In genomic region chr17:41581366-41582060, GRCh38 we compare ENCODE assay signal across 32 cellular contexts. TPM values are rescaled to one million over a fixed set of nuclear protein-coding genes. Genes with fewer than 3 reads are reported as not detected.
"Had no signal": no experiment of that assay in that cellular context is flagged by ENCODE, and none has a peak within 500 bp of the region (broad histone marks: within the 10 kb centered on the region; RNA-seq: fewer than 3 reads in every experiment).

No MANE protein-coding gene starts in this region.

- H3K27ac ChIP-seq: neutrophil, pancreas, psoas muscle, spleen, tibial nerve had no signal

- H3K4me3 Mint-ChIP-seq: activated CD4-positive, alpha-beta memory T cell treated with anti-CD3 and anti-CD28 coated beads for 36 hours; activated CD4-positive, alpha-beta T cell treated with anti-CD3 and anti-CD28 coated beads, Interleukin-2, amount 10 ng/mL, durations not matched to agents 24 days and 14 days; central memory CD8-positive, alpha-beta T cell; dendritic cell treated with granulocyte-macrophage colony-stimulating factor and Interleukin-4, amounts not matched to agents 40 ng/mL and 50 ng/mL, for 4 days; mesothelial cell of epicardium; naive B cell; nephron progenitor cell; T-helper 1 cell treated with Interleukin-12 subunit alpha and Interleukin-12 subunit beta and Interleukin-4 antibody, amounts not matched to agents 30 μg/mL and 1 μg/mL, for 36 hours had no signal

- H3K27me3 ChIP-seq: neutrophil, pancreas, tibial nerve had no signal

- H3K4me1 Mint-ChIP-seq: central memory CD8-positive, alpha-beta T cell had no signal

- DNase-seq: activated CD4-positive, alpha-beta memory T cell treated with anti-CD3 and anti-CD28 coated beads for 36 hours; activated CD4-positive, alpha-beta T cell treated with anti-CD3 and anti-CD28 coated beads, Interleukin-2, amount 10 ng/mL, durations not matched to agents 24 days and 14 days; activated CD4-positive, CD25-positive, alpha-beta regulatory T cell treated with anti-CD3 and anti-CD28 coated beads, Interleukin-2, amount 50 U/mL, for 72 hours; activated CD8-positive, alpha-beta memory T cell treated with anti-CD3 and anti-CD28 coated beads, Interleukin-2, amount 50 U/mL, for 4 hours; activated gamma-delta T cell treated with Interleukin-2 at 50 U/mL for 16 hours; activated naive CD4-positive, alpha-beta T cell treated with anti-CD3 and anti-CD28 coated beads, Interleukin-2, amount 50 U/mL, for 16 hours; activated T-cell treated with anti-CD3 and anti-CD28 coated beads, Interleukin-2, amount 50 U/mL, for 1 hour; amniotic stem cell; head of caudate nucleus; hippocampal formation; kidney; left colon; naive B cell; nephron progenitor cell; pancreas; psoas muscle; spleen; stimulated activated naive CD4-positive, alpha-beta T cell; SW 1271; T1000 had no signal

- H3K4me1 ChIP-seq: pancreas, psoas muscle had no signal

- H3K9me3 Mint-ChIP-seq: activated CD4-positive, alpha-beta memory T cell treated with anti-CD3 and anti-CD28 coated beads for 36 hours; activated CD4-positive, alpha-beta T cell treated with anti-CD3 and anti-CD28 coated beads, Interleukin-2, amount 10 ng/mL, durations not matched to agents 24 days and 14 days; central memory CD8-positive, alpha-beta T cell; dendritic cell treated with granulocyte-macrophage colony-stimulating factor and Interleukin-4, amounts not matched to agents 40 ng/mL and 50 ng/mL, for 4 days; mesothelial cell of epicardium; nephron progenitor cell; T-helper 1 cell treated with Interleukin-12 subunit alpha and Interleukin-12 subunit beta and Interleukin-4 antibody, amounts not matched to agents 30 μg/mL and 1 μg/mL, for 36 hours had no signal

- H3K9me3 ChIP-seq: neutrophil, pancreas, psoas muscle, spleen, tibial nerve had no signal

- H3K4me3 ChIP-seq: pancreas, psoas muscle, spleen, tibial nerve had no signal

- H3K27ac Mint-ChIP-seq: activated CD4-positive, alpha-beta memory T cell treated with anti-CD3 and anti-CD28 coated beads for 36 hours; activated CD4-positive, alpha-beta T cell treated with anti-CD3 and anti-CD28 coated beads, Interleukin-2, amount 10 ng/mL, durations not matched to agents 24 days and 14 days; dendritic cell treated with granulocyte-macrophage colony-stimulating factor and Interleukin-4, amounts not matched to agents 40 ng/mL and 50 ng/mL, for 4 days; mesothelial cell of epicardium; naive B cell; nephron progenitor cell; T-helper 1 cell treated with Interleukin-12 subunit alpha and Interleukin-12 subunit beta and Interleukin-4 antibody, amounts not matched to agents 30 μg/mL and 1 μg/mL, for 36 hours had no signal

- H3K36me3 Mint-ChIP-seq: activated CD4-positive, alpha-beta memory T cell treated with anti-CD3 and anti-CD28 coated beads for 36 hours; mesothelial cell of epicardium had no signal

- H3K36me3 ChIP-seq: neutrophil, pancreas, spleen, tibial nerve had no signal

- ATAC-seq: left colon, pancreas, psoas muscle had no signal

RNA-seq across cellular contexts. Expression of gene KRT14, which starts 5.2 kb away (rescaled TPM):
- total RNA-seq: activated CD4-positive, alpha-beta memory T cell treated with anti-CD3 and anti-CD28 coated beads for 36 hours; activated CD4-positive, alpha-beta T cell treated with anti-CD3 and anti-CD28 coated beads, Interleukin-2, amount 10 ng/mL, durations not matched to agents 24 days and 14 days; activated CD8-positive, alpha-beta memory T cell treated with anti-CD3 and anti-CD28 coated beads for 36 hours; epithelial cell of proximal tubule; fibroblast of lung; fibroblast of villous mesenchyme; kidney; liver; mesothelial cell of epicardium had no signal
- polyA plus RNA-seq: liver had no signal

RNA-seq across cellular contexts. Expression of gene KRT9, which starts 9.7 kb away (rescaled TPM):
- total RNA-seq: activated CD4-positive, alpha-beta memory T cell treated with anti-CD3 and anti-CD28 coated beads for 36 hours; activated CD4-positive, alpha-beta T cell treated with anti-CD3 and anti-CD28 coated beads, Interleukin-2, amount 10 ng/mL, durations not matched to agents 24 days and 14 days; activated CD8-positive, alpha-beta memory T cell treated with anti-CD3 and anti-CD28 coated beads for 36 hours; epithelial cell of proximal tubule; fibroblast of lung; fibroblast of villous mesenchyme; kidney; left colon; liver; mesothelial cell of epicardium; pancreas; psoas muscle; spleen; temporal lobe; tibial nerve had no signal
- polyA plus RNA-seq: fibroblast of lung, liver, pancreas, spleen had no signal

RNA-seq across cellular contexts. Expression of gene KRT16, which starts 31.1 kb away (rescaled TPM):
- total RNA-seq: activated CD4-positive, alpha-beta memory T cell treated with anti-CD3 and anti-CD28 coated beads for 36 hours; activated CD4-positive, alpha-beta T cell treated with anti-CD3 and anti-CD28 coated beads, Interleukin-2, amount 10 ng/mL, durations not matched to agents 24 days and 14 days; activated CD8-positive, alpha-beta memory T cell treated with anti-CD3 and anti-CD28 coated beads for 36 hours; fibroblast of lung; fibroblast of villous mesenchyme; left colon; liver; spleen had no signal
- polyA plus RNA-seq: liver had no signal

RNA-seq across cellular contexts. Expression of gene KRT17, which starts 42.9 kb away (rescaled TPM):
- total RNA-seq: activated CD4-positive, alpha-beta memory T cell treated with anti-CD3 and anti-CD28 coated beads for 36 hours; activated CD4-positive, alpha-beta T cell treated with anti-CD3 and anti-CD28 coated beads, Interleukin-2, amount 10 ng/mL, durations not matched to agents 24 days and 14 days; liver; psoas muscle had no signal

RNA-seq across cellular contexts. Expression of gene KRT19, which starts 53.4 kb away (rescaled TPM):
- total RNA-seq: activated CD4-positive, alpha-beta memory T cell treated with anti-CD3 and anti-CD28 coated beads for 36 hours; activated CD4-positive, alpha-beta T cell treated with anti-CD3 and anti-CD28 coated beads, Interleukin-2, amount 10 ng/mL, durations not matched to agents 24 days and 14 days; activated CD8-positive, alpha-beta memory T cell treated with anti-CD3 and anti-CD28 coated beads for 36 hours had no signal
